1 cellular context compared by ENCODE assay signal in genomic region chr3:66470285-66470684, GRCh38.
TF ChIP-seq lines count a peak whose summit lies in the region.

No MANE protein-coding gene starts in this region.

TF ChIP-seq in WTC11, 78 proteins besides CTCF, POLR2A, EP300 and RAD21 (continued from another document):
- TF ChIP-seq ARID4B (CRISPR knock-in tag; IDR thresholded peaks at IDR 0.05; ENCODE audit: borderline replicate concordance) (no peak), ATF3 (CRISPR knock-in tag; conservative IDR thresholded peaks at IDR 0.05) (no peak), ZBTB43 (CRISPR knock-in tag; IDR thresholded peaks at IDR 0.05) (no peak), NR2C2 (CRISPR knock-in tag; IDR thresholded peaks at IDR 0.05) (no peak), E2F1 (CRISPR knock-in tag; IDR thresholded peaks at IDR 0.05) (no peak), ZNF423 (CRISPR knock-in tag; IDR thresholded peaks at IDR 0.05) (no peak), USF1 (CRISPR knock-in tag; IDR thresholded peaks at IDR 0.05) (no peak), NFYB (CRISPR knock-in tag; conservative IDR thresholded peaks at IDR 0.05; ENCODE audit: low read depth) (no peak), CDX4 (CRISPR knock-in tag; IDR thresholded peaks at IDR 0.05; ENCODE audit: borderline replicate concordance) (no peak), ZNF121 (CRISPR knock-in tag; IDR thresholded peaks at IDR 0.05) (no peak), SP1 (CRISPR knock-in tag; conservative IDR thresholded peaks at IDR 0.05) (no peak), RELA (CRISPR knock-in tag; IDR thresholded peaks at IDR 0.05; ENCODE audit: borderline replicate concordance) (no peak), MLX (CRISPR knock-in tag; IDR thresholded peaks at IDR 0.05) (no peak), MAX (CRISPR knock-in tag; IDR thresholded peaks at IDR 0.05) (no peak)
